In the genomic region with DNA sequence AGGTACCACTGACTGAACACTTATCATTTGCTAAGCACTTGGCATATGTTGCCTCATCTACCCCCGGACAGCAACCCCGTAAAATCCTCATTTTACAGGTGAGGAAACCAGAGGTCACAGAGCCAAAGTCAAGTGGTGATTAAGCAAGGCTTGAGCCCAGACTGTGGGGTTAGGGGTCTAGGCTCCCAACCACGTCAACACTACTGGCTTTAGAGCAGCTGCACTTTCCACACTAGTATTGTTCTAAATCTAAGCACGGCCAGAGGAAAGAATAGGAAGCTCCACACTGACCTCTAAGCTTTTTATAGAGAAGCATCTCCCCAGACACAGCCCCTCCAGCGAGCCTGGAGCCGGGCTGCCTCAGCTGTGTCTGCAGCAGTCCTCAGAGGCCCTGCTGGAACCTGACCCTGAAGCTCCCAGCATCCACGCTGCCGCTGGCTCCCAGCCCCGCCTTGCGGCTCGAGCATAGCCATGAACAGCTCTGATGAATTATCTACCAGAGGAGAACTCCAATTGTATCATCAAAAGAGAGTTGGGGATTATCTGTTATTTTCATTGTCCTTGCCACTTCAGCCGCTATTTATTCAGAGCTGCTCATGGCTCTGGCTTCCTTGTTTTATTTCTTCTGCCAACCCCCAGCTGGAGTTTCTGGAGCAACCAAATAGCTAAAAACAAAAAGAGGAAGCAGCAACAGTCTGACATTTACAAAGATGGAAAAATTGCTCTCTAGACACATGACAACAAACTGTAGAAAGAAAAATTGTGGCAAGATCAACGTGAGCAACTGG, we compare ENCODE assay signal across 8 cellular contexts.
DNase-seq lines count a peak whose midpoint lies in the region; ATAC-seq and TF ChIP-seq lines count a peak whose summit lies in the region.

No MANE protein-coding gene starts in this region.

- no peak overlapping the region for H3K4me3 Mint-ChIP-seq in stimulated activated effector memory CD8-positive, alpha-beta T cell treated with anti-CD3 and anti-CD28 coated beads, Interleukin-12 subunit alpha, Interleukin-12 subunit beta, amount 100 ng/mL, for 72 hours
- H3K4me3 Mint-ChIP-seq in activated T-helper 1 cell treated with anti-CD3 and anti-CD28 coated beads, Interleukin-12 subunit alpha, Interleukin-12 subunit beta, Interleukin-2, Interleukin-4 antibody, amounts not matched to agents 30 ng/mL and 10 ng/mL and 1 ng/mL, durations not matched to agents 14 hours and 24 hours and 36 hours = no peak overlapping the region

- CTCF ChIA-PET in RWPE1 (lab: Yijun Ruan, JAX) = interaction anchor here (0.6 kb wide), 1 partner anchor 8 kb away, joined by 3 read pairs; no protein-coding TSS in a partner anchor

- DNase-seq in AG09309 (ENCODE audit: low read depth) = no peak
- DNase-seq in NAMALWA (ENCODE audit: low spot score) = peak; percentile 48
- DNase-seq in amniotic epithelial cell (ENCODE audit: low read depth) = peak; percentile 75
- peak; percentile 58 for DNase-seq in islet precursor cell
- no peak for DNase-seq in stimulated activated effector memory CD8-positive, alpha-beta T cell treated with anti-CD3 and anti-CD28 coated beads, Interleukin-12 subunit alpha, Interleukin-12 subunit beta, amount 100 ng/mL, for 72 hours (ENCODE audit: low spot score in 2 of 2)
- no peak for DNase-seq in GM13977 (ENCODE audit: low spot score)
- DNase-seq in activated T-helper 1 cell treated with anti-CD3 and anti-CD28 coated beads, Interleukin-12 subunit alpha, Interleukin-12 subunit beta, Interleukin-2, Interleukin-4 antibody, amounts not matched to agents 30 ng/mL and 10 ng/mL and 1 ng/mL, durations not matched to agents 14 hours and 24 hours and 36 hours (ENCODE audit: low spot score) = no peak
- DNase-seq in RWPE1 (ENCODE audit: low spot score) = no peak

- no peaks in the 10 kb centered on the region for H3K9me3 Mint-ChIP-seq in stimulated activated effector memory CD8-positive, alpha-beta T cell treated with anti-CD3 and anti-CD28 coated beads, Interleukin-12 subunit alpha, Interleukin-12 subunit beta, amount 100 ng/mL, for 72 hours
- H3K9me3 Mint-ChIP-seq in activated T-helper 1 cell treated with anti-CD3 and anti-CD28 coated beads, Interleukin-12 subunit alpha, Interleukin-12 subunit beta, Interleukin-2, Interleukin-4 antibody, amounts not matched to agents 30 ng/mL and 10 ng/mL and 1 ng/mL, durations not matched to agents 14 hours and 24 hours and 36 hours = no peaks in the 10 kb centered on the region

- TF ChIP-seq CTCF in AG09309 (IDR thresholded peaks at IDR 0.05; ENCODE audit: control insufficient read depth, insufficient read depth, low read depth, low read length, missing control alignments) (peak; percentile 6), GM13977 (IDR thresholded peaks at IDR 0.05; ENCODE audit: extremely low read depth, insufficient read depth, missing control alignments) (no peak), RWPE1 (conservative IDR thresholded peaks at IDR 0.05; ENCODE audit: low read depth) (no peak)

- H3K4me1 Mint-ChIP-seq in stimulated activated effector memory CD8-positive, alpha-beta T cell treated with anti-CD3 and anti-CD28 coated beads, Interleukin-12 subunit alpha, Interleukin-12 subunit beta, amount 100 ng/mL, for 72 hours = no peaks in the 10 kb centered on the region
- peaks cover 5% of the 10 kb centered on the region for H3K4me1 Mint-ChIP-seq in activated T-helper 1 cell treated with anti-CD3 and anti-CD28 coated beads, Interleukin-12 subunit alpha, Interleukin-12 subunit beta, Interleukin-2, Interleukin-4 antibody, amounts not matched to agents 30 ng/mL and 10 ng/mL and 1 ng/mL, durations not matched to agents 14 hours and 24 hours and 36 hours (ENCODE audit: low read depth)

- H3K27me3 Mint-ChIP-seq in activated T-helper 1 cell treated with anti-CD3 and anti-CD28 coated beads, Interleukin-12 subunit alpha, Interleukin-12 subunit beta, Interleukin-2, Interleukin-4 antibody, amounts not matched to agents 30 ng/mL and 10 ng/mL and 1 ng/mL, durations not matched to agents 14 hours and 24 hours and 36 hours (ENCODE audit: insufficient read depth) = no peaks in the 10 kb centered on the region

- no peak overlapping the region for H3K27ac ChIP-seq in RWPE1

- peak; percentile 8 for ATAC-seq in stimulated activated effector memory CD8-positive, alpha-beta T cell treated with anti-CD3 and anti-CD28 coated beads, Interleukin-12 subunit alpha, Interleukin-12 subunit beta, amount 100 ng/mL, for 72 hours

- no peak overlapping the region for H3K4me3 ChIP-seq in AG09309 (ENCODE audit: control insufficient read depth, low read depth, low read length)

- in situ Hi-C loops in GM13977 (cut with MboI; ENCODE audit: low pct_unique_long_range_greater_than_20kb, low sequenced_read_pairs, unreplicated experiment) = no loop called here

- intact Hi-C loops in activated T-helper 1 cell treated with anti-CD3 and anti-CD28 coated beads, Interleukin-12 subunit alpha, Interleukin-12 subunit beta, Interleukin-2, Interleukin-4 antibody, amounts not matched to agents 30 ng/mL and 10 ng/mL and 1 ng/mL, durations not matched to agents 14 hours and 24 hours and 36 hours (cut with micrococcal nuclease) = no loop called here

- no peaks in the 10 kb centered on the region for H3K36me3 Mint-ChIP-seq in stimulated activated effector memory CD8-positive, alpha-beta T cell treated with anti-CD3 and anti-CD28 coated beads, Interleukin-12 subunit alpha, Interleukin-12 subunit beta, amount 100 ng/mL, for 72 hours
- H3K36me3 Mint-ChIP-seq in activated T-helper 1 cell treated with anti-CD3 and anti-CD28 coated beads, Interleukin-12 subunit alpha, Interleukin-12 subunit beta, Interleukin-2, Interleukin-4 antibody, amounts not matched to agents 30 ng/mL and 10 ng/mL and 1 ng/mL, durations not matched to agents 14 hours and 24 hours and 36 hours (ENCODE audit: low read depth) = no peaks in the 10 kb centered on the region

- H3K27ac Mint-ChIP-seq in stimulated activated effector memory CD8-positive, alpha-beta T cell treated with anti-CD3 and anti-CD28 coated beads, Interleukin-12 subunit alpha, Interleukin-12 subunit beta, amount 100 ng/mL, for 72 hours = no peak overlapping the region
- H3K27ac Mint-ChIP-seq in activated T-helper 1 cell treated with anti-CD3 and anti-CD28 coated beads, Interleukin-12 subunit alpha, Interleukin-12 subunit beta, Interleukin-2, Interleukin-4 antibody, amounts not matched to agents 30 ng/mL and 10 ng/mL and 1 ng/mL, durations not matched to agents 14 hours and 24 hours and 36 hours = no peak overlapping the region

- POLR2A ChIA-PET in RWPE1 (lab: Yijun Ruan, JAX; ENCODE audit: low non-redundant PET) = no interaction called here

Comparison
In these comparisons a context has a peak if more than half of its experiments do, and no peak if none do; other contexts are left out.
1. DNase-seq: peak in NAMALWA (single experiment), amniotic epithelial cell (single experiment) and islet precursor cell (single experiment); none in AG09309 (single experiment), stimulated activated effector memory CD8-positive, alpha-beta T cell treated with anti-CD3 and anti-CD28 coated beads, Interleukin-12 subunit alpha, Interleukin-12 subunit beta, amount 100 ng/mL, for 72 hours (0 of 2), GM13977 (single experiment), activated T-helper 1 cell treated with anti-CD3 and anti-CD28 coated beads, Interleukin-12 subunit alpha, Interleukin-12 subunit beta, Interleukin-2, Interleukin-4 antibody, amounts not matched to agents 30 ng/mL and 10 ng/mL and 1 ng/mL, durations not matched to agents 14 hours and 24 hours and 36 hours (single experiment) and RWPE1 (single experiment).